ENCODE assay signal across 22 cellular contexts in genomic region chr12:94717112-94717511, GRCh38.
"Had no signal": no experiment of that assay in that cellular context is flagged by ENCODE, and none has a peak within 500 bp of the region (broad histone marks: within the 10 kb centered on the region; RNA-seq: fewer than 3 reads in every experiment).

No MANE protein-coding gene starts in this region.

- H3K27ac ChIP-seq: brain microvascular endothelial cell, dorsolateral prefrontal cortex, esophagus muscularis mucosa, gastroesophageal sphincter, lower lobe of right lung, parathyroid adenoma, right lobe of liver, upper lobe of right lung had no signal

- FAIRE-seq: keratinocyte had no signal

- H3K9ac ChIP-seq: parathyroid adenoma had no signal

- H3K36me3 Mint-ChIP-seq: natural killer cell treated with Interleukin-12 subunit alpha and Interleukin-12 subunit beta and Interleukin-15 and Interleukin-18, amount 100 ng/mL, for 72 hours had no signal

- H3K27me3 ChIP-seq: brain microvascular endothelial cell, dorsolateral prefrontal cortex, esophagus muscularis mucosa, gastroesophageal sphincter, right lobe of liver, upper lobe of right lung had no signal

- H3K4me1 Mint-ChIP-seq: activated CD4-positive, alpha-beta memory T cell treated with anti-CD3 and anti-CD28 coated beads, Interleukin-2, amount 10 ng/mL, durations not matched to agents 7 days and 5 days; T-helper 17 cell had no signal

- DNase-seq: activated CD4-positive, alpha-beta memory T cell treated with anti-CD3 and anti-CD28 coated beads, Interleukin-2, amount 10 ng/mL, durations not matched to agents 7 days and 5 days; activated CD4-positive, alpha-beta T cell treated with anti-CD3 and anti-CD28 coated beads for 48 hours; activated effector memory CD4-positive, alpha-beta T cell treated with anti-CD3 and anti-CD28 coated beads, Interleukin-2, amount 50 U/mL, for 16 hours; activated naive CD4-positive, alpha-beta T cell treated with anti-CD3 and anti-CD28 coated beads, Interleukin-2, amount 50 U/mL, for 16 hours; anterior cingulate cortex; brain microvascular endothelial cell; central memory CD4-positive, alpha-beta T cell; dorsolateral prefrontal cortex; head of caudate nucleus; left colon; lower lobe of right lung; nucleus accumbens; right lobe of liver; stimulated activated CD4-positive, alpha-beta T cell treated with anti-CD3 and anti-CD28 coated beads, Interleukin-4, amount 100 ng/mL, for 1 hour; stimulated activated naive CD4-positive, alpha-beta T cell treated with Interleukin-2 at 50 U/mL for 16 hours; T-helper 17 cell; upper lobe of right lung had no signal

- H3K9me3 Mint-ChIP-seq: activated CD4-positive, alpha-beta memory T cell treated with anti-CD3 and anti-CD28 coated beads, Interleukin-2, amount 10 ng/mL, durations not matched to agents 7 days and 5 days; natural killer cell treated with Interleukin-12 subunit alpha and Interleukin-12 subunit beta and Interleukin-15 and Interleukin-18, amount 100 ng/mL, for 72 hours had no signal

- H2AFZ ChIP-seq: parathyroid adenoma had no signal

- ATAC-seq: gastroesophageal sphincter; left colon; lower lobe of right lung; natural killer cell treated with Interleukin-12 subunit alpha and Interleukin-12 subunit beta and Interleukin-15 and Interleukin-18, amount 100 ng/mL, for 72 hours; right lobe of liver; T-helper 17 cell; upper lobe of right lung had no signal

- H3K4me3 Mint-ChIP-seq: activated CD4-positive, alpha-beta memory T cell treated with anti-CD3 and anti-CD28 coated beads, Interleukin-2, amount 10 ng/mL, durations not matched to agents 7 days and 5 days; natural killer cell treated with Interleukin-12 subunit alpha and Interleukin-12 subunit beta and Interleukin-15 and Interleukin-18, amount 100 ng/mL, for 72 hours; T-helper 17 cell had no signal

- H3K27ac Mint-ChIP-seq: activated CD4-positive, alpha-beta memory T cell treated with anti-CD3 and anti-CD28 coated beads, Interleukin-2, amount 10 ng/mL, durations not matched to agents 7 days and 5 days; natural killer cell treated with Interleukin-12 subunit alpha and Interleukin-12 subunit beta and Interleukin-15 and Interleukin-18, amount 100 ng/mL, for 72 hours; T-helper 17 cell had no signal

- H3K9me3 ChIP-seq: esophagus muscularis mucosa, gastroesophageal sphincter, lower lobe of right lung, right lobe of liver, upper lobe of right lung had no signal

- H3K79me2 ChIP-seq: parathyroid adenoma had no signal

- H3K36me3 ChIP-seq: brain microvascular endothelial cell, esophagus muscularis mucosa, gastroesophageal sphincter, lower lobe of right lung, right lobe of liver, upper lobe of right lung had no signal

- H3K4me1 ChIP-seq: lower lobe of right lung, upper lobe of right lung had no signal

- H3K4me3 ChIP-seq: dorsolateral prefrontal cortex, esophagus muscularis mucosa, gastroesophageal sphincter, lower lobe of right lung, right lobe of liver, upper lobe of right lung had no signal
